ENCODE assay signal across 8 cellular contexts in the genomic region with DNA sequence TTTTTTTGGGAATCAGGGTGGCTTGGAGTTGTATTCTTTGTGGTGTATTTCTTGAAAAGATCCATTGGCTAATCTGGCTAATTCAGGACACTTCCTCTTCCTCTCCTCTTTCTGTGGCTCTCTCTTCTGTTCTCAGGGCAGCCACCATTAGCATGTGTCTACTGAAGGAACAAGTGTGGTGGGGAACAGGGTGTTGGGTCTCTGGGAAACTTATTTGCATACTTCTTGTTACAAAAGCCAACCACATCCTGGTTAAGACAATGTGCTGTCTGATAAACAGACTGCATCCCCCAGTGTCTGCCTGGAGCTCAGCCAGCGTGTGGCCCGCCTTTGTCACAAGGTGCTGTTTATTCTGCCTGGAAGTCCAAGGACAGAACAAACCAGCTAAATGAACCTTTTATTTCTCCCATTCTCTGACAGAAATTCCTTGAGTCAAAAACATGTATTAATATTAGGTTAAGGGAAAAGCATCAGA.
DNase-seq lines count a peak whose midpoint lies in the region; ATAC-seq and TF ChIP-seq lines count a peak whose summit lies in the region.

No MANE protein-coding gene starts in this region.

- no peak overlapping the region for H3K4me3 ChIP-seq in astrocyte of the spinal cord (ENCODE audit: low read depth, low read length)

- ATAC-seq in GM19372 (IDR thresholded peaks at IDR 0.05; ENCODE audit: low read depth, unreplicated experiment) (peak; percentile 100), HG03457 (IDR thresholded peaks at IDR 0.05; ENCODE audit: unreplicated experiment) (peak; percentile 100)

- in situ Hi-C loops in astrocyte of the spinal cord (cut with HindIII; ENCODE audit: low sequenced_read_pairs), result no loop called here

- TF ChIP-seq CTCF in astrocyte of the spinal cord (IDR thresholded peaks at IDR 0.05; ENCODE audit: low read depth, low read length), result no peak

- peak; percentile 82 for DNase-seq in COLO668 (lab: John Stamatoyannopoulos, UW; ENCODE audit: unreplicated experiment)
- DNase-seq in SKM-1 (lab: John Stamatoyannopoulos, UW; ENCODE audit: unreplicated experiment), result peak; percentile 96
- DNase-seq in astrocyte of the spinal cord (ENCODE audit: low read depth, low spot score), result peak; percentile 41
- DNase-seq in inferior parietal cortex (ENCODE audit: extremely low spot score), result peak; percentile 62
- DNase-seq in stimulated activated CD4-positive, alpha-beta T cell treated with anti-CD3 and anti-CD28 coated beads, Interleukin-4, amount 100 ng/mL, for 24 hours, result peak; percentile 7
- DNase-seq in NCI-H510A treated with DMSO at 0.1 percent for 48 hours (lab: John Stamatoyannopoulos, UW), result no peak
